ENCODE assay signal across 18 cellular contexts in the genomic region with DNA sequence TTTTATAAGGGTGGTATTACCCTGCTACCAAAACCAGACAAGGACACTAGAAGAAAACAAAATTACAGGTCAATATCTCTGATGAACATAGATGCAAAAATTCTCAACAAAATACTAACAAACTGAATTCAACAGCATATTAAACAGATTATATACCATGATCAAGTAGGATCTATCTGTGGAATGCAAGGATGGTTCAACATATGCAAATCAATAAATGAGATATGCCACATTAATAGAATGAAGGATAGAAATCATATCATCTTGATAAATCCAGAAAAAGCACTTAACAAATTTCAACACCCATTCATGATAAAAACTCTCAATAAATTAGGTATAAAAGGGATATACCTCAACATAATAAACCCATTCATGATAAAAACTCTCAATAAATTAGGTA. TPM values are rescaled to one million over a fixed set of nuclear protein-coding genes. Genes with fewer than 3 reads are reported as not detected.
DNase-seq lines count a peak whose midpoint lies in the region; FAIRE-seq and TF ChIP-seq lines count a peak whose summit lies in the region.
"Had no signal": no experiment of that assay in that cellular context is flagged by ENCODE, and none has a peak within 500 bp of the region (broad histone marks: within the 10 kb centered on the region; RNA-seq: fewer than 3 reads in every experiment).

No MANE protein-coding gene starts in this region.

- no peak for TF ChIP-seq POLR2A in H54 (IDR thresholded peaks at IDR 0.05; ENCODE audit: low read depth, low read length)

- H3K27me3 Mint-ChIP-seq in astrocyte (ENCODE audit: low read depth, unreplicated experiment) = no peaks in the 10 kb centered on the region

- H3K27ac Mint-ChIP-seq in astrocyte (ENCODE audit: unreplicated experiment) = no peak overlapping the region
- H3K27ac Mint-ChIP-seq: CD14-positive monocyte; CD8-positive, alpha-beta T cell; GM23338; H9 had no signal

- H3K4me2 ChIP-seq in astrocyte (ENCODE audit: low read length) = no peak overlapping the region
- H3K4me2 ChIP-seq: GM23338 had no signal

- H3K4me1 ChIP-seq in astrocyte (ENCODE audit: insufficient read depth, low read length) = no peaks in the 10 kb centered on the region
- H3K4me1 ChIP-seq in small intestine (ENCODE audit: control insufficient read depth in 2 of 2, insufficient read depth in 1 of 2, low read depth in 1 of 2, low read length in 1 of 2) = no peaks in the 10 kb centered on the region

- no peak for TF ChIP-seq CTCF in astrocyte (IDR thresholded peaks at IDR 0.05; ENCODE audit: insufficient read depth, low read depth, low read length)

- peak; percentile 36 for FAIRE-seq in H54 (lab: Jason Lieb, UNC)
- FAIRE-seq in astrocyte (lab: Jason Lieb, UNC) = peak; percentile 56
- peak; percentile 87 for FAIRE-seq in small intestine (lab: Jason Lieb, UNC)
- FAIRE-seq: D721Med, GM12878, HTR-8/SVneo had no signal

- H3K9me3 ChIP-seq in astrocyte (ENCODE audit: insufficient read depth, low read depth, low read length) = peaks cover 5% of the 10 kb centered on the region
- H3K9me3 ChIP-seq in small intestine (ENCODE audit: control insufficient read depth, low read depth) = no peaks in the 10 kb centered on the region

- no peak overlapping the region for H3K4me3 ChIP-seq in astrocyte (ENCODE audit: insufficient read depth, low read depth, low read length)
- H3K4me3 ChIP-seq in small intestine (ENCODE audit: low read depth in 1 of 2, low read length in 2 of 2) = no peak overlapping the region
- H3K4me3 ChIP-seq: GM12878, GM23338 had no signal

- no peak overlapping the region for H3K4me3 Mint-ChIP-seq in astrocyte (ENCODE audit: unreplicated experiment)
- H3K4me3 Mint-ChIP-seq: CD14-positive monocyte; CD8-positive, alpha-beta T cell; GM23338; H9 had no signal

- H3K9ac ChIP-seq in astrocyte (ENCODE audit: low read length) = no peak overlapping the region

- H3K4me1 Mint-ChIP-seq in astrocyte (ENCODE audit: low read depth, unreplicated experiment) = no peaks in the 10 kb centered on the region
- H3K4me1 Mint-ChIP-seq: CD14-positive monocyte, GM23338, H9 had no signal

- no peaks in the 10 kb centered on the region for H3K79me2 ChIP-seq in astrocyte (ENCODE audit: insufficient read depth, low read length)

- DNase-seq in NCI-H748 (lab: John Stamatoyannopoulos, UW; ENCODE audit: unreplicated experiment) (peak; percentile 11), NCI-H748 treated with DMSO at 0.1 percent for 48 hours (lab: John Stamatoyannopoulos, UW) (no peak), H54 (ENCODE audit: insufficient read length, low spot score) (no peak), astrocyte (ENCODE audit: low read depth) (no peak), small intestine (no peak), SW480 (ENCODE audit: low spot score) (no peak)
- DNase-seq in activated T-cell treated with anti-CD3 and anti-CD28 coated beads, Interleukin-2, amount 50 U/mL, for 1 hour = no peak
- DNase-seq: CD8-positive, alpha-beta T cell; COR-L47; DMS79; H9 had no signal

- H3K27me3 ChIP-seq in astrocyte (ENCODE audit: insufficient read depth, low read length) = no peaks in the 10 kb centered on the region
- no peaks in the 10 kb centered on the region for H3K27me3 ChIP-seq in small intestine (ENCODE audit: control insufficient read depth in 2 of 2, insufficient read depth in 2 of 2, low read length in 2 of 2)

- H3K27ac ChIP-seq in astrocyte (ENCODE audit: low read depth, low read length) = no peak overlapping the region
- no peak overlapping the region for H3K27ac ChIP-seq in small intestine (ENCODE audit: low read depth in 1 of 2, low read length in 1 of 2)

- H4K20me1 ChIP-seq in astrocyte (ENCODE audit: insufficient read depth, low read length) = no peaks in the 10 kb centered on the region

- H3K9me3 Mint-ChIP-seq in astrocyte (ENCODE audit: unreplicated experiment) = peaks cover 7% of the 10 kb centered on the region

- H3K36me3 ChIP-seq in astrocyte (ENCODE audit: insufficient read depth, low read length) (peaks cover 14% of the 10 kb centered on the region), small intestine (ENCODE audit: control insufficient read depth in 2 of 2, insufficient read depth in 2 of 2, low read length in 2 of 2) (peaks cover 7 to 21% of the 10 kb centered on the region in 2 donors)

- H3K36me3 Mint-ChIP-seq in astrocyte (ENCODE audit: low read depth, unreplicated experiment) = peaks cover 55% of the 10 kb centered on the region

- no peak overlapping the region for H2AFZ ChIP-seq in astrocyte (ENCODE audit: low read depth, low read length)
- H2AFZ ChIP-seq: GM23338 had no signal

RNA-seq across cellular contexts. Expression of gene MYBPHL, which starts 24.3 kb away (rescaled TPM):
- not detected in 2 replicates for total RNA-seq in astrocyte
- polyA plus RNA-seq in small intestine = under 1 TPM in 1 of 3 donors, not detected in 2; 0.16 TPM
- total RNA-seq: A673; CD8-positive, alpha-beta T cell; G401; GM12878; GM23338 had no signal
- polyA plus RNA-seq: GM23338 had no signal

RNA-seq across cellular contexts. Expression of gene PSRC1, which starts 48.2 kb away (rescaled TPM):
- 4.5 and 7.7 TPM in 2 replicates for total RNA-seq in astrocyte
- 10 to 100 TPM in 1 of 3 donors, 1 to 10 TPM in 1, under 1 TPM in 1; 0.67 to 15.5 (median 1.6) TPM for polyA plus RNA-seq in small intestine
- total RNA-seq: CD8-positive, alpha-beta T cell had no signal
